1 cellular context compared by ENCODE assay signal in genomic region chr17:17919169-17920107, GRCh38.
TF ChIP-seq lines count a peak whose summit lies in the region.

No MANE protein-coding gene starts in this region.

TF ChIP-seq in GM12878, 131 proteins besides CTCF, POLR2A, EP300 and RAD21 (continued from another document and continues in another):
- TF ChIP-seq PKNOX1 (IDR thresholded peaks at IDR 0.05) = no peak
- TF ChIP-seq SMC3 (IDR thresholded peaks at IDR 0.05; ENCODE audit: borderline replicate concordance, low read length) = peak; percentile 81
- no peak for TF ChIP-seq JUND (IDR thresholded peaks at IDR 0.05; ENCODE audit: low read depth, low read length)
- no peak for TF ChIP-seq CREM (IDR thresholded peaks at IDR 0.05; ENCODE audit: low read depth)
- no peak for TF ChIP-seq ZSCAN29 (IDR thresholded peaks at IDR 0.05)
- no peak for TF ChIP-seq USF2 (IDR thresholded peaks at IDR 0.05; ENCODE audit: borderline replicate concordance, low read depth, low read length)
- TF ChIP-seq RUNX3 (IDR thresholded peaks at IDR 0.05; ENCODE audit: low read length) = no peak; the same call in 1 of the 2 replicates
- no peak for TF ChIP-seq ATF2 (IDR thresholded peaks at IDR 0.05; ENCODE audit: low read length)
- TF ChIP-seq ZBTB40 (IDR thresholded peaks at IDR 0.05; ENCODE audit: borderline replicate concordance) = no peak
- no peak for TF ChIP-seq E2F4 (IDR thresholded peaks at IDR 0.05; ENCODE audit: low read depth, low read length)
- no peak for TF ChIP-seq MAX (IDR thresholded peaks at IDR 0.05; ENCODE audit: low read depth, low read length)
- TF ChIP-seq POU2F2 (IDR thresholded peaks at IDR 0.05; ENCODE audit: borderline replicate concordance, low read depth, low read length) = 0 out of 3 replicates have a peak, but pooled peaks have one; percentile 39
- no peak for TF ChIP-seq SIX5 (IDR thresholded peaks at IDR 0.05; ENCODE audit: low read depth, low read length, severe bottlenecking)
- TF ChIP-seq CHD2 (IDR thresholded peaks at IDR 0.05; ENCODE audit: borderline replicate concordance, low read depth, low read length) = no peak
- no peak for TF ChIP-seq POLR2AphosphoS5 (IDR thresholded peaks at IDR 0.05; ENCODE audit: low read length)
- peak; percentile 28; the same call in 1 of the 2 replicates for TF ChIP-seq RELB (IDR thresholded peaks at IDR 0.05; ENCODE audit: low read depth)
- TF ChIP-seq SPI1 (IDR thresholded peaks at IDR 0.05; ENCODE audit: borderline replicate concordance, insufficient read depth, low read depth, low read length) = no peak
- no peak for TF ChIP-seq NFYA (IDR thresholded peaks at IDR 0.05; ENCODE audit: borderline replicate concordance, low read depth, low read length)
- no peak for TF ChIP-seq CBFB (IDR thresholded peaks at IDR 0.05; ENCODE audit: low read depth)
- no peak for TF ChIP-seq SKIL (IDR thresholded peaks at IDR 0.05; ENCODE audit: low read depth, poor library complexity, severe bottlenecking)
- no peak for TF ChIP-seq ESRRA (IDR thresholded peaks at IDR 0.05; ENCODE audit: low read length)
- no peak for TF ChIP-seq ZNF622 (IDR thresholded peaks at IDR 0.05)
- TF ChIP-seq LARP7 (IDR thresholded peaks at IDR 0.05) = no peak
- TF ChIP-seq IKZF2 (IDR thresholded peaks at IDR 0.05) = peak; percentile 46 to 47; a peak in 3 of 4 replicates
- TF ChIP-seq FOXM1 (IDR thresholded peaks at IDR 0.05; ENCODE audit: low read depth, low read length) = no peak
- no peak for TF ChIP-seq HDGF (IDR thresholded peaks at IDR 0.05)
- no peak for TF ChIP-seq RAD51 (IDR thresholded peaks at IDR 0.05)
- TF ChIP-seq CEBPZ (IDR thresholded peaks at IDR 0.05; ENCODE audit: low read depth, low read length) = no peak
- TF ChIP-seq IKZF1 (conservative IDR thresholded peaks at IDR 0.05) = peak; percentile 62
- no peak for TF ChIP-seq ELK1 (IDR thresholded peaks at IDR 0.05; ENCODE audit: low read depth, low read length)
- TF ChIP-seq SIN3A (IDR thresholded peaks at IDR 0.05; ENCODE audit: low read depth, low read length) = no peak
- TF ChIP-seq SP1 (IDR thresholded peaks at IDR 0.05; ENCODE audit: low read depth, low read length) = no peak
- TF ChIP-seq ASH2L (IDR thresholded peaks at IDR 0.05; ENCODE audit: borderline replicate concordance, low read depth) = no peak
- TF ChIP-seq EED (IDR thresholded peaks at IDR 0.05; ENCODE audit: low read depth) = no peak
- TF ChIP-seq SMAD5 (IDR thresholded peaks at IDR 0.05; ENCODE audit: low read depth) = no peak
- no peak for TF ChIP-seq BCLAF1 (IDR thresholded peaks at IDR 0.05)
- no peak for TF ChIP-seq TBL1XR1 (IDR thresholded peaks at IDR 0.05; ENCODE audit: low read depth, low read length)
- TF ChIP-seq BACH1 (IDR thresholded peaks at IDR 0.05; ENCODE audit: borderline replicate concordance) = no peak
- no peak for TF ChIP-seq MXI1 (IDR thresholded peaks at IDR 0.05; ENCODE audit: low read depth, low read length)
- TF ChIP-seq ZNF384 (IDR thresholded peaks at IDR 0.05; ENCODE audit: borderline replicate concordance, low read depth, low read length) = no peak
- peak; percentile 56 for TF ChIP-seq ATF7 (IDR thresholded peaks at IDR 0.05; ENCODE audit: low read depth)
- no peak for TF ChIP-seq STAT1 (conservative IDR thresholded peaks at IDR 0.05)
- TF ChIP-seq PML (IDR thresholded peaks at IDR 0.05; ENCODE audit: low read length) = no peak
- no peak for TF ChIP-seq GATAD2B (conservative IDR thresholded peaks at IDR 0.05; ENCODE audit: low read depth)
